In genomic region chr2:138723588-138723987, GRCh38 we compare ENCODE assay signal across 17 cellular contexts. TPM values are rescaled to one million over a fixed set of nuclear protein-coding genes. Genes with fewer than 3 reads are reported as not detected.
DNase-seq lines count a peak whose midpoint lies in the region; ATAC-seq, FAIRE-seq and TF ChIP-seq lines count a peak whose summit lies in the region.
"Had no signal": no experiment of that assay in that cellular context is flagged by ENCODE, and none has a peak within 500 bp of the region (broad histone marks: within the 10 kb centered on the region; RNA-seq: fewer than 3 reads in every experiment).

No MANE protein-coding gene starts in this region.

- no peak overlapping the region for H2BK120ac ChIP-seq in H1 (replicated peaks; ENCODE audit: low read depth, low read length)

- no peak overlapping the region for H2BK5ac ChIP-seq in H1 (ENCODE audit: low read depth, low read length)

- no peaks in the 10 kb centered on the region for H3K27me3 Mint-ChIP-seq in neural progenitor cell (ENCODE audit: insufficient read depth, low read depth)
- H3K27me3 Mint-ChIP-seq: CD4-positive, CD25-positive, alpha-beta regulatory T cell had no signal

- TF ChIP-seq EP300 in H1 (IDR thresholded peaks at IDR 0.05; ENCODE audit: borderline replicate concordance in 1 of 2, low read depth in 2 of 2, low read length in 2 of 2): no peak
- TF ChIP-seq EP300 in suprapubic skin (IDR thresholded peaks at IDR 0.05): no peak

- no peak overlapping the region for H3K9ac ChIP-seq in H1 (replicated peaks in 1 of 4; ENCODE audit: extremely low read depth in 1 of 4, low read depth in 3 of 4, low read length in 3 of 4)
- H3K9ac ChIP-seq in neural progenitor cell: no peak overlapping the region
- H3K9ac ChIP-seq: BLaER1 treated with 17β-estradiol and CSF1 and Interleukin-3, amounts not matched to agents 10 nM and 100 nM; GM23248 had no signal

- no peak overlapping the region for H3K4me3 Mint-ChIP-seq in neural progenitor cell
- H3K4me3 Mint-ChIP-seq: CD4-positive, CD25-positive, alpha-beta regulatory T cell had no signal

- FAIRE-seq in H1 (lab: Jason Lieb, UNC): no peak
- FAIRE-seq: GM12878, GM18507 had no signal

- peak; percentile 32 for ATAC-seq in left ventricle myocardium superior
- ATAC-seq in right cardiac atrium: no peak
- ATAC-seq: GM12878 had no signal

- H2BK20ac ChIP-seq in H1 (ENCODE audit: low read length): no peak overlapping the region

- no peaks in the 10 kb centered on the region for H3K9me3 Mint-ChIP-seq in neural progenitor cell
- H3K9me3 Mint-ChIP-seq: CD4-positive, CD25-positive, alpha-beta regulatory T cell had no signal

- H3F3A ChIP-seq in neural progenitor cell (ENCODE audit: low read depth): peaks cover 12% of the 10 kb centered on the region

- H2AFZ ChIP-seq in H1 (ENCODE audit: low read length): no peak overlapping the region
- no peak overlapping the region for H2AFZ ChIP-seq in neural progenitor cell (replicated peaks)
- H2AFZ ChIP-seq: GM23248 had no signal

- H3K14ac ChIP-seq in H1 (ENCODE audit: insufficient read length): no peak overlapping the region

- H3K79me1 ChIP-seq in H1 (ENCODE audit: low read depth, low read length): no peaks in the 10 kb centered on the region; the same call in 1 of the 2 replicates

- no peak overlapping the region for H2BK12ac ChIP-seq in H1 (ENCODE audit: low read depth, low read length)

- H3K23ac ChIP-seq in H1 (ENCODE audit: insufficient read length): no peak overlapping the region

- TF ChIP-seq RAD21 in H1 (IDR thresholded peaks at IDR 0.05 in 1 of 2, conservative IDR thresholded peaks at IDR 0.05 in 1 of 2; ENCODE audit: low read depth in 2 of 2, low read length in 2 of 2): no peak

- TF ChIP-seq CTCF in H1 (IDR thresholded peaks at IDR 0.05; ENCODE audit: control extremely low read depth in 1 of 3, insufficient read depth in 1 of 3, low read depth in 1 of 3, low read length in 3 of 3) (no peak), neural progenitor cell (IDR thresholded peaks at IDR 0.05) (no peak), suprapubic skin (IDR thresholded peaks at IDR 0.05) (no peak)

- no peaks in the 10 kb centered on the region for H3K9me3 ChIP-seq in right cardiac atrium (ENCODE audit: control insufficient read depth, low read length)
- no peaks in the 10 kb centered on the region for H3K9me3 ChIP-seq in H1 (ENCODE audit: insufficient read depth in 2 of 2, low read depth in 1 of 2, low read length in 1 of 2)
- no peaks in the 10 kb centered on the region for H3K9me3 ChIP-seq in neural progenitor cell (ENCODE audit: low read depth)
- H3K9me3 ChIP-seq in suprapubic skin: no peaks in the 10 kb centered on the region
- H3K9me3 ChIP-seq: BLaER1 treated with 17β-estradiol and CSF1 and Interleukin-3, amounts not matched to agents 10 nM and 100 nM had no signal

- WGBS in right cardiac atrium: 68% methylated on average over 6 of the region's 6 CpGs
- WGBS in H1 (ENCODE audit: extremely low coverage in 1 of 2, insufficient coverage in 1 of 2, insufficient read length in 1 of 2, insufficient replicate concordance in 2 of 2, low coverage in 1 of 2, low lambda C conversion rate in 2 of 2, missing lambda C conversion rate in 1 of 2), 2 experiments: 84% methylated on average over 5 of the region's 6 CpGs; no CpG with 5 or more reads in 1 of the 2 experiments
- 81% methylated on average over 6 of the region's 6 CpGs for WGBS in suprapubic skin

- no peaks in the 10 kb centered on the region for H4K20me1 ChIP-seq in H1 (replicated peaks in 1 of 2; ENCODE audit: control insufficient read depth in 1 of 2, insufficient read depth in 2 of 2, low read length in 2 of 2)
- H4K20me1 ChIP-seq in neural progenitor cell (ENCODE audit: low read depth): no peaks in the 10 kb centered on the region
- H4K20me1 ChIP-seq: BLaER1 treated with 17β-estradiol and CSF1 and Interleukin-3, amounts not matched to agents 10 nM and 100 nM had no signal

- H4K5ac ChIP-seq in H1 (ENCODE audit: insufficient read length, low read depth, low read length): no peak overlapping the region

- intact Hi-C loops in left ventricle myocardium superior (cut with micrococcal nuclease): no loop called here
- intact Hi-C loops in right cardiac atrium (cut with DNase I): no loop called here

- H2BK15ac ChIP-seq in H1 (ENCODE audit: low read length): no peak overlapping the region

- CTCF ChIA-PET in H1 (lab: Charles Lee; ENCODE audit: partially characterized antibody): interaction anchor here (1.0 to 3.2 kb wide), 5 partner anchors 13 to 63 kb away, joined by 3 to 20 read pairs (median 4); no protein-coding TSS in a partner anchor

- no peak overlapping the region for H3K4ac ChIP-seq in H1 (replicated peaks; ENCODE audit: insufficient read length, low read depth, low read length)

- no peak overlapping the region for H3K56ac ChIP-seq in H1 (replicated peaks; ENCODE audit: insufficient read length, low read depth, low read length)

- no peaks in the 10 kb centered on the region for H3K23me2 ChIP-seq in H1 (ENCODE audit: low read depth, low read length)

- H3K4me1 ChIP-seq in right cardiac atrium (ENCODE audit: control insufficient read depth, insufficient read depth, low read length) (no peaks in the 10 kb centered on the region), H1 (replicated peaks in 1 of 4; ENCODE audit: control insufficient read depth in 3 of 4, insufficient read depth in 4 of 4, low read length in 3 of 4) (peaks cover 0 to 7% (median 4%) of the 10 kb centered on the region in 4 experiments; a peak in 3 of 7 replicates), neural progenitor cell (peaks cover 28% of the 10 kb centered on the region), suprapubic skin (no peaks in the 10 kb centered on the region)

- H3K27ac Mint-ChIP-seq in neural progenitor cell: no peak overlapping the region
- H3K27ac Mint-ChIP-seq: CD4-positive, CD25-positive, alpha-beta regulatory T cell had no signal

- no peak for DNase-seq in left ventricle myocardium superior
- no peak for DNase-seq in right cardiac atrium
- no peak for DNase-seq in H1 (ENCODE audit: low read depth in 1 of 2, low spot score in 2 of 2)
- no peak for DNase-seq in neural progenitor cell (ENCODE audit: low spot score)
- no peak for DNase-seq in NCI-H524 treated with DMSO at 0.1 percent for 48 hours (lab: John Stamatoyannopoulos, UW)
- no peak for DNase-seq in activated CD8-positive, alpha-beta memory T cell treated with anti-CD3 and anti-CD28 coated beads for 24 hours
- DNase-seq in mesenteric fat pad (ENCODE audit: low spot score): no peak
- DNase-seq in suprapubic skin (ENCODE audit: low spot score in 2 of 2): no peak
- DNase-seq: ACHN; CD4-positive, CD25-positive, alpha-beta regulatory T cell; DMS79; GM23248; H7 had no signal

- no peak overlapping the region for H2AK5ac ChIP-seq in H1 (ENCODE audit: low read depth, low read length)

- H3K27me3 ChIP-seq in right cardiac atrium (ENCODE audit: control insufficient read depth, insufficient read depth) (no peaks in the 10 kb centered on the region), H1 (replicated peaks in 1 of 4; ENCODE audit: control insufficient read depth in 3 of 4, extremely low read depth in 1 of 4, insufficient read depth in 3 of 4, low read length in 3 of 4) (no peaks in the 10 kb centered on the region), neural progenitor cell (no peaks in the 10 kb centered on the region), suprapubic skin (no peaks in the 10 kb centered on the region)
- H3K27me3 ChIP-seq: BLaER1 treated with 17β-estradiol and CSF1 and Interleukin-3, amounts not matched to agents 10 nM and 100 nM had no signal

- no peak overlapping the region for H3K18ac ChIP-seq in H1 (ENCODE audit: extremely low read depth, low read length)

- no peak overlapping the region for H4K8ac ChIP-seq in H1 (ENCODE audit: extremely low read depth, insufficient read depth, low read length)

- no peak overlapping the region for H3K27ac ChIP-seq in right cardiac atrium (ENCODE audit: low read length)
- no peak overlapping the region for H3K27ac ChIP-seq in H1 (ENCODE audit: low read depth, low read length)
- no peak overlapping the region for H3K27ac ChIP-seq in neural progenitor cell
- H3K27ac ChIP-seq in suprapubic skin: no peak overlapping the region
- H3K27ac ChIP-seq: BLaER1 treated with 17β-estradiol and CSF1 and Interleukin-3, amounts not matched to agents 10 nM and 100 nM; GM23248 had no signal

- no peaks in the 10 kb centered on the region for H3K36me3 Mint-ChIP-seq in neural progenitor cell
- H3K36me3 Mint-ChIP-seq: CD4-positive, CD25-positive, alpha-beta regulatory T cell had no signal

- peaks cover 21% of the 10 kb centered on the region for H3K4me1 Mint-ChIP-seq in neural progenitor cell
- H3K4me1 Mint-ChIP-seq: CD4-positive, CD25-positive, alpha-beta regulatory T cell had no signal

- TF ChIP-seq POLR2A in H1 (IDR thresholded peaks at IDR 0.05; ENCODE audit: control extremely low read depth in 1 of 2, low read depth in 2 of 2, low read length in 2 of 2) (no peak), suprapubic skin (IDR thresholded peaks at IDR 0.05) (no peak)

- H3K36me3 ChIP-seq in H1 (ENCODE audit: control insufficient read depth in 2 of 4, insufficient read depth in 4 of 4, low read length in 3 of 4): no peaks in the 10 kb centered on the region
- no peaks in the 10 kb centered on the region for H3K36me3 ChIP-seq in neural progenitor cell
- no peaks in the 10 kb centered on the region for H3K36me3 ChIP-seq in suprapubic skin
- H3K36me3 ChIP-seq: BLaER1 treated with 17β-estradiol and CSF1 and Interleukin-3, amounts not matched to agents 10 nM and 100 nM had no signal

- H3K4me3 ChIP-seq in right cardiac atrium (ENCODE audit: low read length): no peak overlapping the region
- no peak overlapping the region for H3K4me3 ChIP-seq in H1 (ENCODE audit: extremely low read depth in 1 of 4, insufficient read depth in 2 of 4, low read depth in 3 of 4, low read length in 4 of 4)
- H3K4me3 ChIP-seq in neural progenitor cell: no peak overlapping the region
- no peak overlapping the region for H3K4me3 ChIP-seq in suprapubic skin
- H3K4me3 ChIP-seq: BLaER1 treated with 17β-estradiol and CSF1 and Interleukin-3, amounts not matched to agents 10 nM and 100 nM; GM12878; GM23248 had no signal

- POLR2A ChIA-PET in H1 (lab: Charles Lee; ENCODE audit: partially characterized antibody): interaction anchor here (0.7 to 0.8 kb wide), 2 partner anchors 11 to 103 kb away, joined by 3 read pairs; no protein-coding TSS in a partner anchor

- H3K4me2 ChIP-seq in H1 (ENCODE audit: insufficient read depth in 1 of 2, low read depth in 2 of 2, low read length in 2 of 2) (no peak overlapping the region), neural progenitor cell (peak overlapping the region; percentile 47)
- H3K4me2 ChIP-seq: BLaER1 treated with 17β-estradiol and CSF1 and Interleukin-3, amounts not matched to agents 10 nM and 100 nM had no signal

- H4K91ac ChIP-seq in H1 (replicated peaks; ENCODE audit: insufficient read length, low read length): peak overlapping the region; percentile 28

- no peaks in the 10 kb centered on the region for H3K79me2 ChIP-seq in H1 (ENCODE audit: control insufficient read depth in 1 of 2, insufficient read depth in 2 of 2, low read length in 2 of 2)
- H3K79me2 ChIP-seq in neural progenitor cell (ENCODE audit: low read depth): no peaks in the 10 kb centered on the region

RNA-seq across cellular contexts. Expression of gene NXPH2, which starts 56.6 kb away (rescaled TPM):
- total RNA-seq in left ventricle myocardium superior (not detected), right cardiac atrium (not detected), neural progenitor cell (ENCODE audit: low replicate concordance) (2.7 and 4.3 TPM in 2 replicates), mesenteric fat pad (not detected), suprapubic skin (not detected)
- polyA plus RNA-seq in right cardiac atrium (not detected), H1 (2011; rRNA removed) (1.8 and 1.9 TPM in 2 replicates)
- 5.6 and 6.9 TPM in 2 replicates for total RNA-seq in H1 (2021; fragmentation: NEBNext Ultra II Directional; extraction: Animal tissue kit (Norgen Biotek cat#: 25700))
- polyA plus RNA-seq in H1 (2011; cell fraction: cytosol; rRNA removed): 1.8 TPM
- polyA plus RNA-seq in H1 (2011; cell fraction: nucleus; rRNA removed): 1.3 TPM
- polyA plus RNA-seq in H1 (2012, experiment 1 of 2): 2.5 to 4.3 TPM (median 3.2 TPM) in 4 replicates
- 1.4 TPM for polyA plus RNA-seq in H1 (2012, experiment 2 of 2)
- 1.9 TPM for polyA plus RNA-seq in H1 (2013, experiment 1 of 2)
- polyA plus RNA-seq in H1 (2013, experiment 2 of 2): 2.3 TPM
- 4.6 and 5.4 TPM in 2 replicates for polyA minus RNA-seq in H1 (2011; rRNA and poly(A)+ RNA removed)
- polyA minus RNA-seq in H1 (2011; cell fraction: cytosol; rRNA and poly(A)+ RNA removed): 2.2 TPM
- 2.5 TPM for polyA minus RNA-seq in H1 (2011; cell fraction: nucleus; rRNA and poly(A)+ RNA removed)
- total RNA-seq: CD4-positive, CD25-positive, alpha-beta regulatory T cell; G401; GM12878; GM23248 had no signal
- polyA plus RNA-seq: CD4-positive, CD25-positive, alpha-beta regulatory T cell; GM12878; GM23248 had no signal
